In genomic region chr2:227661019-227661726, GRCh38 we compare ENCODE assay signal across 28 cellular contexts. TPM values are rescaled to one million over a fixed set of nuclear protein-coding genes. Genes with fewer than 3 reads are reported as not detected.
DNase-seq lines count a peak whose midpoint lies in the region; ATAC-seq and TF ChIP-seq lines count a peak whose summit lies in the region.
"Had no signal": no experiment of that assay in that cellular context is flagged by ENCODE, and none has a peak within 500 bp of the region (broad histone marks: within the 10 kb centered on the region; RNA-seq: fewer than 3 reads in every experiment).

No MANE protein-coding gene starts in this region.

- DNase-seq in ELF-1 (ENCODE audit: low read depth, low spot score), result peak; percentile 39
- DNase-seq in hepatocyte (ENCODE audit: low spot score), result peak; percentile 16
- DNase-seq in activated T-cell treated with anti-CD3 and anti-CD28 coated beads, Interleukin-2, amount 50 U/mL, for 1 hour, result no peak
- DNase-seq: activated CD4-positive, alpha-beta memory T cell treated with anti-CD3 and anti-CD28 coated beads, Interleukin-2, amount 10 ng/mL, durations not matched to agents 7 days and 5 days; activated CD8-positive, alpha-beta memory T cell treated with anti-CD3 and anti-CD28 coated beads, Interleukin-2, amount 50 U/mL, for 4 hours; activated naive CD4-positive, alpha-beta T cell treated with anti-CD3 and anti-CD28 coated beads for 36 hours; DMS53; KBM-7; NCI-H1092; NCI-H187; NCI-H524 treated with DMSO at 0.1 percent for 48 hours; nephron progenitor cell; SHP77 treated with DMSO at 0.1 percent for 48 hours; spleen; stimulated activated CD4-positive, alpha-beta T cell treated with anti-CD3 and anti-CD28 coated beads, Interleukin-2, amount 100 ng/mL, for 24 hours; thyroid gland had no signal

- no peaks in the 10 kb centered on the region for H3K79me2 ChIP-seq in hepatocyte
- no peaks in the 10 kb centered on the region for H3K79me2 ChIP-seq in neural cell (replicated peaks; ENCODE audit: insufficient read depth, low read length)

- H3K4me1 ChIP-seq in HUES48 (ENCODE audit: control insufficient read depth, insufficient read depth, low read length) (peaks cover 15% of the 10 kb centered on the region), hepatocyte (ENCODE audit: insufficient read depth) (peaks cover 8% of the 10 kb centered on the region)
- H3K4me1 ChIP-seq: BLaER1, right atrium auricular region, thyroid gland had no signal

- H3K4me3 ChIP-seq in HUES48 (ENCODE audit: low read depth, low read length) (no peak overlapping the region), hepatocyte (no peak overlapping the region), neural cell (ENCODE audit: low read length) (peak overlapping the region; percentile 29)
- H3K4me3 ChIP-seq: BLaER1, right atrium auricular region, spleen, thyroid gland had no signal

- H4K20me1 ChIP-seq in hepatocyte (ENCODE audit: insufficient read depth, poor library complexity, severe bottlenecking) (no peaks in the 10 kb centered on the region), neural cell (ENCODE audit: insufficient read depth) (no peaks in the 10 kb centered on the region)
- H4K20me1 ChIP-seq: BLaER1 had no signal

- H3K4me2 ChIP-seq in hepatocyte, result no peak overlapping the region
- no peak overlapping the region for H3K4me2 ChIP-seq in neural cell (ENCODE audit: low read length)
- H3K4me2 ChIP-seq: BLaER1 had no signal

- TF ChIP-seq CTCF in hepatocyte (IDR thresholded peaks at IDR 0.05; ENCODE audit: poor library complexity), result no peak
- no peak for TF ChIP-seq CTCF in neural cell (IDR thresholded peaks at IDR 0.05; ENCODE audit: poor library complexity, severe bottlenecking)

- no peaks in the 10 kb centered on the region for H3K27me3 ChIP-seq in HUES48 (ENCODE audit: control insufficient read depth, insufficient read depth, low read length)
- no peaks in the 10 kb centered on the region for H3K27me3 ChIP-seq in hepatocyte
- H3K27me3 ChIP-seq in neural cell (ENCODE audit: insufficient read depth, low read depth, low read length), result no peaks in the 10 kb centered on the region
- H3K27me3 ChIP-seq: BLaER1, right atrium auricular region, spleen, thyroid gland had no signal

- TF ChIP-seq RAD21 in neural cell (conservative IDR thresholded peaks at IDR 0.05), result no peak

- peak; percentile 95 for TF ChIP-seq EP300 in neural cell (conservative IDR thresholded peaks at IDR 0.05; ENCODE audit: poor library complexity, severe bottlenecking)

- ATAC-seq in GM19324 (IDR thresholded peaks at IDR 0.05; ENCODE audit: low FRiP score, unreplicated experiment) (no peak), HG03139 (IDR thresholded peaks at IDR 0.05; ENCODE audit: unreplicated experiment) (no peak)
- ATAC-seq: Panc1 had no signal

- H3K9me2 ChIP-seq in hepatocyte (replicated peaks; ENCODE audit: insufficient read depth), result no peaks in the 10 kb centered on the region
- no peaks in the 10 kb centered on the region for H3K9me2 ChIP-seq in neural cell (ENCODE audit: insufficient read depth, low read length)

- no peaks in the 10 kb centered on the region for H3K9me3 ChIP-seq in HUES48 (ENCODE audit: control insufficient read depth, insufficient read depth, low read length)
- no peaks in the 10 kb centered on the region for H3K9me3 ChIP-seq in hepatocyte (ENCODE audit: low read depth)
- no peaks in the 10 kb centered on the region for H3K9me3 ChIP-seq in neural cell (ENCODE audit: low read length)
- H3K9me3 ChIP-seq: BLaER1, right atrium auricular region, spleen, thyroid gland had no signal

- 39% methylated on average over 7 of the region's 7 CpGs for WGBS in hepatocyte (ENCODE audit: low lambda C conversion rate, missing lambda C conversion rate)

- H3F3A ChIP-seq in neural cell (ENCODE audit: insufficient read depth, low read length, poor library complexity, severe bottlenecking), result no peaks in the 10 kb centered on the region

- H3K27ac ChIP-seq in HUES48 (ENCODE audit: low read depth, low read length) (peak overlapping the region; percentile 33), hepatocyte (peak overlapping the region; percentile 41), neural cell (ENCODE audit: low read length) (peak overlapping the region; percentile 94)
- H3K27ac ChIP-seq: BLaER1, right atrium auricular region, spleen, thyroid gland had no signal

- no peaks in the 10 kb centered on the region for H3K36me3 ChIP-seq in HUES48 (ENCODE audit: control insufficient read depth, insufficient read depth, low read length)
- no peaks in the 10 kb centered on the region for H3K36me3 ChIP-seq in hepatocyte (replicated peaks; ENCODE audit: insufficient read depth, low read depth)
- H3K36me3 ChIP-seq in neural cell (ENCODE audit: insufficient read depth, low read length), result no peaks in the 10 kb centered on the region
- H3K36me3 ChIP-seq: BLaER1, right atrium auricular region, spleen, thyroid gland had no signal

- H2AFZ ChIP-seq in hepatocyte (peak overlapping the region; percentile 10), neural cell (ENCODE audit: low read depth, low read length) (no peak overlapping the region)

- H3K9ac ChIP-seq in HUES48 (ENCODE audit: low read depth, low read length) (no peak overlapping the region), neural cell (ENCODE audit: low read length) (peak overlapping the region; percentile 58)
- H3K9ac ChIP-seq: BLaER1 had no signal

TF ChIP-seq in neural cell, 6 proteins besides CTCF, POLR2A, EP300 and RAD21:
- TF ChIP-seq POLR2AphosphoS5 (IDR thresholded peaks at IDR 0.05) (peak; percentile 73), SMC3 (conservative IDR thresholded peaks at IDR 0.05; ENCODE audit: poor library complexity) (peak; percentile 42), MXI1 (conservative IDR thresholded peaks at IDR 0.05; ENCODE audit: poor library complexity, severe bottlenecking) (no peak)

RNA-seq across cellular contexts. Expression of gene SCYGR5, which starts 5.4 kb away (rescaled TPM):
- not detected in 2 replicates for total RNA-seq in hepatocyte
- not detected in 2 replicates for polyA plus RNA-seq in hepatocyte
- polyA plus RNA-seq in neural cell, result not detected in 2 replicates
- not detected in 2 replicates for polyA minus RNA-seq in neural cell
- total RNA-seq: activated CD4-positive, alpha-beta memory T cell treated with anti-CD3 and anti-CD28 coated beads, Interleukin-2, amount 10 ng/mL, durations not matched to agents 7 days and 5 days; activated naive CD4-positive, alpha-beta T cell treated with anti-CD3 and anti-CD28 coated beads for 36 hours; G401; HT-29; M059J; right atrium auricular region; spleen; thyroid gland had no signal
- polyA plus RNA-seq: adipose tissue, esophagus, spleen had no signal

RNA-seq across cellular contexts. Expression of gene SCYGR4, which starts 43.9 kb away (rescaled TPM):
- not detected in 2 replicates for total RNA-seq in hepatocyte
- polyA plus RNA-seq in hepatocyte (not detected in 2 replicates), neural cell (not detected in 2 replicates)
- not detected in 2 replicates for polyA minus RNA-seq in neural cell
- total RNA-seq: activated CD4-positive, alpha-beta memory T cell treated with anti-CD3 and anti-CD28 coated beads, Interleukin-2, amount 10 ng/mL, durations not matched to agents 7 days and 5 days; activated naive CD4-positive, alpha-beta T cell treated with anti-CD3 and anti-CD28 coated beads for 36 hours; G401; HT-29; M059J; right atrium auricular region; spleen; thyroid gland had no signal
- polyA plus RNA-seq: esophagus had no signal

RNA-seq across cellular contexts. Expression of gene SCYGR3, which starts 46.5 kb away (rescaled TPM):
- not detected in 2 replicates for total RNA-seq in hepatocyte
- polyA plus RNA-seq in hepatocyte (not detected in 2 replicates), neural cell (not detected in 2 replicates)
- not detected in 2 replicates for polyA minus RNA-seq in neural cell
- total RNA-seq: activated CD4-positive, alpha-beta memory T cell treated with anti-CD3 and anti-CD28 coated beads, Interleukin-2, amount 10 ng/mL, durations not matched to agents 7 days and 5 days; activated naive CD4-positive, alpha-beta T cell treated with anti-CD3 and anti-CD28 coated beads for 36 hours; G401; HT-29; M059J; right atrium auricular region; spleen; thyroid gland had no signal
- polyA plus RNA-seq: adipose tissue, esophagus, spleen had no signal

RNA-seq across cellular contexts. Expression of gene SLC19A3, which starts 56.7 kb away (rescaled TPM):
- 19.7 and 21.8 TPM in 2 replicates for total RNA-seq in hepatocyte
- 13.8 and 15.5 TPM in 2 replicates for polyA plus RNA-seq in hepatocyte
- polyA plus RNA-seq in neural cell, result 2.0 and 2.9 TPM in 2 replicates
- polyA minus RNA-seq in neural cell, result 3.4 and 4.4 TPM in 2 replicates
- total RNA-seq: activated CD4-positive, alpha-beta memory T cell treated with anti-CD3 and anti-CD28 coated beads, Interleukin-2, amount 10 ng/mL, durations not matched to agents 7 days and 5 days; activated naive CD4-positive, alpha-beta T cell treated with anti-CD3 and anti-CD28 coated beads for 36 hours; G401; HT-29; M059J had no signal

Comparison
In these comparisons a context has a peak if more than half of its experiments do, and no peak if none do; other contexts are left out.
1. H3K27ac ChIP-seq: peak in every context shown above with its lines; median percentile 94 in neural cell; 41 in hepatocyte; 33 in HUES48.